ENCODE assay signal across 12 cellular contexts in genomic region chr15:96416218-96416933, GRCh38.
A peak's percentile ranks its signal among the peaks of the same experiment; 100 is the strongest.
DNase-seq lines count a peak whose midpoint lies in the region; TF ChIP-seq lines count a peak whose summit lies in the region.
"Had no signal": no experiment of that assay in that cellular context is flagged by ENCODE, and none has a peak within 500 bp of the region (broad histone marks: within the 10 kb centered on the region; RNA-seq: fewer than 3 reads in every experiment).

No MANE protein-coding gene starts in this region.

- H3K79me2 ChIP-seq in OCI-LY7 (ENCODE audit: insufficient read depth, low read depth, low read length) = no peaks in the 10 kb centered on the region

- no peaks in the 10 kb centered on the region for H3K9me3 ChIP-seq in esophagus squamous epithelium
- no peaks in the 10 kb centered on the region for H3K9me3 ChIP-seq in tibial nerve
- no peaks in the 10 kb centered on the region for H3K9me3 ChIP-seq in OCI-LY7 (ENCODE audit: low read length)

- H3K4me2 ChIP-seq in OCI-LY7 (ENCODE audit: low read length) = no peak overlapping the region

- CTCF ChIA-PET in OCI-LY7 (lab: Charles Lee; ENCODE audit: unreplicated experiment) = no interaction called here

- H3K27ac Mint-ChIP-seq in activated CD4-positive, alpha-beta T cell treated with anti-CD3 and anti-CD28 coated beads, Interleukin-2, amount 10 ng/mL, durations not matched to agents 24 days and 14 days = peak overlapping the region; percentile 29
- H3K27ac Mint-ChIP-seq in neural crest cell (ENCODE audit: unreplicated experiment) = no peak overlapping the region
- H3K27ac Mint-ChIP-seq: IgD-negative memory B cell had no signal

- H3K4me1 Mint-ChIP-seq in activated CD4-positive, alpha-beta T cell treated with anti-CD3 and anti-CD28 coated beads, Interleukin-2, amount 10 ng/mL, durations not matched to agents 24 days and 14 days = peaks cover 5% of the 10 kb centered on the region
- H3K4me1 Mint-ChIP-seq in neural crest cell = peaks cover 56% of the 10 kb centered on the region
- H3K4me1 Mint-ChIP-seq: IgD-negative memory B cell had no signal

- DNase-seq in activated CD4-positive, alpha-beta T cell treated with anti-CD3 and anti-CD28 coated beads, Interleukin-2, amount 10 ng/mL, durations not matched to agents 24 days and 14 days = no peak
- DNase-seq in activated CD4-positive, alpha-beta T cell treated with anti-CD3 and anti-CD28 coated beads for 1 hour = no peak
- DNase-seq in esophagus squamous epithelium (lab: John Stamatoyannopoulos, UW) (no peak), neural crest cell (ENCODE audit: low read depth, low spot score) (no peak), tibial nerve (ENCODE audit: low spot score in 2 of 2) (no peak), NCI-H2081 (lab: John Stamatoyannopoulos, UW) (no peak), KG1 (lab: John Stamatoyannopoulos, UW) (no peak), OCI-LY7 (ENCODE audit: low spot score) (no peak)
- DNase-seq: activated T-cell treated with anti-CD3 and anti-CD28 coated beads, Interleukin-2, amount 50 U/mL, for 4 hours; naive thymus-derived CD4-positive, alpha-beta T cell; NCI-H446 treated with DMSO at 0.1 percent for 48 hours had no signal

- POLR2A ChIA-PET in OCI-LY7 (lab: Charles Lee) = no interaction called here

- BruUV-seq in OCI-LY7 (replicated peaks; lab: Mats Ljungman, UMichigan) = no TSS peak

- H3K27ac ChIP-seq in esophagus squamous epithelium (no peak overlapping the region), tibial nerve (peak overlapping the region; percentile 28 to 91 (median 78)), OCI-LY7 (ENCODE audit: low read depth, low read length, poor library complexity, severe bottlenecking) (no peak overlapping the region)

- H3K27me3 ChIP-seq in esophagus squamous epithelium (peaks cover 8 to 100% (median 33%) of the 10 kb centered on the region in 4 donors), tibial nerve (peaks cover 0 to 20% of the 10 kb centered on the region in 2 donors)

- H3K36me3 Mint-ChIP-seq in activated CD4-positive, alpha-beta T cell treated with anti-CD3 and anti-CD28 coated beads, Interleukin-2, amount 10 ng/mL, durations not matched to agents 24 days and 14 days (ENCODE audit: low read depth) = no peaks in the 10 kb centered on the region
- H3K36me3 Mint-ChIP-seq in neural crest cell (ENCODE audit: low read depth) = no peaks in the 10 kb centered on the region
- H3K36me3 Mint-ChIP-seq: IgD-negative memory B cell had no signal

- H3K36me3 ChIP-seq in esophagus squamous epithelium (no peaks in the 10 kb centered on the region), tibial nerve (no peaks in the 10 kb centered on the region), OCI-LY7 (ENCODE audit: insufficient read depth, low read length) (no peaks in the 10 kb centered on the region)

- no peaks in the 10 kb centered on the region for H3K9me2 ChIP-seq in OCI-LY7 (ENCODE audit: insufficient read depth, low read length)

- TF ChIP-seq POLR2A in esophagus squamous epithelium (IDR thresholded peaks at IDR 0.05) = no peak
- TF ChIP-seq POLR2A in tibial nerve (IDR thresholded peaks at IDR 0.05) = no peak

- no peak for TF ChIP-seq CTCF in esophagus squamous epithelium (IDR thresholded peaks at IDR 0.05)
- no peak for TF ChIP-seq CTCF in neural crest cell (conservative IDR thresholded peaks at IDR 0.05)
- no peak for TF ChIP-seq CTCF in tibial nerve (IDR thresholded peaks at IDR 0.05)
- TF ChIP-seq CTCF in OCI-LY7 (conservative IDR thresholded peaks at IDR 0.05; ENCODE audit: low read length) = no peak

- H2AFZ ChIP-seq in OCI-LY7 (ENCODE audit: low read length) = no peak overlapping the region

- H3K4me3 ChIP-seq in esophagus squamous epithelium (peak overlapping the region in 3 of 4 donors; percentile 25 to 58 (median 40)), tibial nerve (peak overlapping the region; percentile 23 to 71 (median 42)), OCI-LY7 (ENCODE audit: low read depth, low read length, poor library complexity, severe bottlenecking) (no peak overlapping the region)

- H4K20me1 ChIP-seq in OCI-LY7 (ENCODE audit: insufficient read depth, low read length) = no peaks in the 10 kb centered on the region

- no peak for TF ChIP-seq EP300 in tibial nerve (IDR thresholded peaks at IDR 0.05)

- peaks cover 80% of the 10 kb centered on the region for H3K27me3 Mint-ChIP-seq in activated CD4-positive, alpha-beta T cell treated with anti-CD3 and anti-CD28 coated beads, Interleukin-2, amount 10 ng/mL, durations not matched to agents 24 days and 14 days
- peaks cover 98% of the 10 kb centered on the region for H3K27me3 Mint-ChIP-seq in neural crest cell (ENCODE audit: low read depth)

- H3K9me3 Mint-ChIP-seq in activated CD4-positive, alpha-beta T cell treated with anti-CD3 and anti-CD28 coated beads, Interleukin-2, amount 10 ng/mL, durations not matched to agents 24 days and 14 days = no peaks in the 10 kb centered on the region
- no peaks in the 10 kb centered on the region for H3K9me3 Mint-ChIP-seq in neural crest cell
- H3K9me3 Mint-ChIP-seq: activated T-cell treated with anti-CD3 and anti-CD28 coated beads, Interleukin-2, amount 50 U/mL, for 4 hours; IgD-negative memory B cell had no signal

- WGBS in esophagus squamous epithelium, 2 donors = 4% methylated on average over 5 to 18 of the region's 58 CpGs
- WGBS in tibial nerve, 2 donors = 8 to 9% methylated on average over 24 to 25 of the region's 58 CpGs

- intact Hi-C loops in activated CD4-positive, alpha-beta T cell treated with anti-CD3 and anti-CD28 coated beads, Interleukin-2, amount 10 ng/mL, durations not matched to agents 24 days and 14 days (cut with micrococcal nuclease) = loop anchor here (2.0 kb wide), 1 partner anchor 76 kb away; no protein-coding TSS in a partner anchor
- intact Hi-C loops in esophagus squamous epithelium (cut with DNase I) (no loop called here), OCI-LY7 (cut with micrococcal nuclease; ENCODE audit: unreplicated experiment) (no loop called here)

- H3K4me1 ChIP-seq in esophagus squamous epithelium = peaks cover 14 to 21% (median 15%) of the 10 kb centered on the region in 3 donors
- peaks cover 0 to 30% (median 2%) of the 10 kb centered on the region in 4 donors for H3K4me1 ChIP-seq in tibial nerve
- no peaks in the 10 kb centered on the region for H3K4me1 ChIP-seq in OCI-LY7 (ENCODE audit: insufficient read depth, low read length, poor library complexity, severe bottlenecking)

- H3K4me3 Mint-ChIP-seq in activated CD4-positive, alpha-beta T cell treated with anti-CD3 and anti-CD28 coated beads, Interleukin-2, amount 10 ng/mL, durations not matched to agents 24 days and 14 days = no peak overlapping the region
- peak overlapping the region; percentile 79 for H3K4me3 Mint-ChIP-seq in neural crest cell
- H3K4me3 Mint-ChIP-seq: activated T-cell treated with anti-CD3 and anti-CD28 coated beads, Interleukin-2, amount 50 U/mL, for 4 hours; IgD-negative memory B cell had no signal

Comparison
In these comparisons a context has a peak if more than half of its experiments do, and no peak if none do; other contexts are left out.
1. H3K27ac ChIP-seq: peak in tibial nerve (4 of 4); none in esophagus squamous epithelium (0 of 4) and OCI-LY7 (single experiment).